8 cellular contexts compared by ENCODE assay signal in the genomic region with DNA sequence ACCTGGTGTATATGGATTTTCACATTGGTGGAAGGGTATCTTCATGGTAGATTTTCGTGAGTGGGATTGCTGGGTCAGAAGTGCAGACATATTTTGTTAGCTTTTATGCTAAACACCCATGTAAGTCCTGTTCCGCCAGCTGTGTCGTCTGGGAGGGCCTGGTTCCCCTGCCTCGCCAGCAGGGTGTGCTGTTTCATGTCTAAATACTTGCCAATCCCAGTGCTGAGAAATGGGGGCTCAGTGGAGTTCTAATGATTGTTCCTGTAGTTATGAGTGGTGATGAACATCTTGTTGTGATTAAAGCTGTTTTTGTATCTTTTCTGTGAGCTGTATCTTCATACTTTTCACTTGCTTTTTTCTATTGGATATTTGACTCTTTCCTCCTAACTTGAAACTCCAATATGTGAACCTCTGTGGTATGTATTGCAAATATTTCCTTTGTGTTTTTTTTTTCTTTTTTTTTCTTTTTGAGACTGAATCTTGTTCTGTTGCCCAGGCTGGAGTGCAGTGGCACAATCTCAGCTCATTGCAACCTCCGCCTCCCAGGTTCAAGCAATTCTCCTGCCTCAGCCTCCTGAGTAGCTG. TPM values are rescaled to one million over a fixed set of nuclear protein-coding genes. Genes with fewer than 3 reads are reported as not detected.
DNase-seq lines count a peak whose midpoint lies in the region; ATAC-seq, FAIRE-seq and TF ChIP-seq lines count a peak whose summit lies in the region.

No MANE protein-coding gene starts in this region.

- TF ChIP-seq POLR2A in H54 (IDR thresholded peaks at IDR 0.05; ENCODE audit: low read depth, low read length) (no peak), breast epithelium (IDR thresholded peaks at IDR 0.05) (no peak)

- H3K27ac ChIP-seq in breast epithelium, result peak overlapping the region in 1 of 2 donors; percentile 66

- no peaks in the 10 kb centered on the region for H3K36me3 ChIP-seq in breast epithelium

- peaks cover 0 to 5% of the 10 kb centered on the region in 2 donors for H3K4me1 ChIP-seq in breast epithelium

- ATAC-seq in HG02678 (IDR thresholded peaks at IDR 0.05; ENCODE audit: unreplicated experiment), result no peak
- ATAC-seq in GM18870 (IDR thresholded peaks at IDR 0.05; ENCODE audit: unreplicated experiment), result no peak

- intact Hi-C loops in breast epithelium (cut with DNase I; ENCODE audit: low total_unique reads), result loop anchor here (5.0 kb wide), 1 partner anchor 1319 kb away; no protein-coding TSS in a partner anchor

- no peaks in the 10 kb centered on the region for H3K9me3 Mint-ChIP-seq in type B pancreatic cell

- no peak overlapping the region for H3K4me3 ChIP-seq in AG10803 (ENCODE audit: low read length)
- no peak overlapping the region for H3K4me3 ChIP-seq in breast epithelium

- peak overlapping the region; percentile 10 for H3K27ac Mint-ChIP-seq in type B pancreatic cell

- TF ChIP-seq CTCF in AG10803 (conservative IDR thresholded peaks at IDR 0.05; ENCODE audit: low read length) (peak; percentile 89), breast epithelium (IDR thresholded peaks at IDR 0.05) (peak in 2 of 3 donors; percentile 29 to 42), type B pancreatic cell (conservative IDR thresholded peaks at IDR 0.05) (peak; percentile 77)

- FAIRE-seq in H54 (lab: Jason Lieb, UNC), result peak; percentile 27

- peak; percentile 88 for DNase-seq in AG10803 (ENCODE audit: low read depth)
- DNase-seq in H54 (ENCODE audit: insufficient read length, low spot score), result peak; percentile 63
- DNase-seq in SK-N-DZ (ENCODE audit: low spot score), result peak; percentile 22
- DNase-seq in breast epithelium (ENCODE audit: low spot score in 2 of 2), result no peak
- DNase-seq in lung microvascular endothelial cell (ENCODE audit: low read depth in 2 of 2), result peak; percentile 68 to 69
- no peak for DNase-seq in type B pancreatic cell (ENCODE audit: extremely low spot score, unreplicated experiment)

- no peak overlapping the region for H3K4me3 Mint-ChIP-seq in type B pancreatic cell

- H3K27me3 Mint-ChIP-seq in type B pancreatic cell, result no peaks in the 10 kb centered on the region

- peaks cover 9% of the 10 kb centered on the region for H3K4me1 Mint-ChIP-seq in type B pancreatic cell (ENCODE audit: unreplicated experiment)

- no peaks in the 10 kb centered on the region for H3K27me3 ChIP-seq in breast epithelium

- no peaks in the 10 kb centered on the region for H3K9me3 ChIP-seq in breast epithelium

- H3K36me3 Mint-ChIP-seq in type B pancreatic cell, result peaks cover 15% of the 10 kb centered on the region

RNA-seq across cellular contexts. Expression of a gene that starts 32.7 kb away (rescaled TPM):
- polyA plus RNA-seq in SK-N-DZ (2014; cell fraction: cytosol; rRNA removed), result 7.0 and 7.5 TPM in 2 replicates
- 8.3 and 11.3 TPM in 2 replicates for polyA plus RNA-seq in SK-N-DZ (2014; cell fraction: nucleus; rRNA removed)
- 10 to 100 TPM; 25.0 to 55.3 (median 40.3) TPM for total RNA-seq in breast epithelium
- 8.9 and 12.3 TPM in 2 replicates for total RNA-seq in lung microvascular endothelial cell
- total RNA-seq in type B pancreatic cell (ENCODE audit: low replicate concordance), result 34.3 and 48.8 TPM in 2 replicates

Comparison
In these comparisons a context has a peak if more than half of its experiments do, and no peak if none do; other contexts are left out.
1. DNase-seq: peak in AG10803 (single experiment), H54 (single experiment), SK-N-DZ (single experiment) and lung microvascular endothelial cell (2 of 2); none in breast epithelium (0 of 2) and type B pancreatic cell (single experiment).
2. CTCF ChIP-seq: peak in every context shown above with its lines; median percentile 89 in AG10803; 77 in type B pancreatic cell; 36 in breast epithelium.